1 cellular context compared by ENCODE assay signal in the genomic region with DNA sequence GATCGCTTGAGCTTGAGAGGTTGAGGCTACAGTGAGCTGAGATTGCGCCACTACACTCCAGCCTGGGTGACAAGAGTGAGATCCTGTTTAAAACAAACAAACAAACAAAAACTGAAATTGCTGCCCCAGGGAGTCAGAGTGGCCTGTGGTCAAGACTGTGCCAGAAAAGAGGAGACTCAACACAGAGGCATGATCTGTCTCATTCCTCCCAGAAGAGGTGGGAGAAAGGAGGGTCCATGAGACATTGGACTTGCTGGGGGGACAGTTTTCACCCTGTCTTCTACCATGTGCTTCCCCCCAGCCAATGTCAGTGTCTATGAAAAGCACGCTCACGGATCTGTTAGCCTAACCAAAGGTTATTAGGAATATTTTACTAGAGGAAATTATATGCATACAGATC.
TF ChIP-seq lines count a peak whose summit lies in the region.

No MANE protein-coding gene starts in this region.

TF ChIP-seq in IMR-90, 13 proteins besides CTCF, POLR2A, EP300 and RAD21:
- no peak for TF ChIP-seq SMC3 (IDR thresholded peaks at IDR 0.05; ENCODE audit: low read depth, low read length)
- no peak for TF ChIP-seq USF2 (IDR thresholded peaks at IDR 0.05; ENCODE audit: low read depth, low read length)
- TF ChIP-seq RCOR1 (IDR thresholded peaks at IDR 0.05; ENCODE audit: insufficient replicate concordance, low read length) = no peak
- no peak for TF ChIP-seq MAZ (IDR thresholded peaks at IDR 0.05; ENCODE audit: borderline replicate concordance, low read depth, low read length)
- TF ChIP-seq BHLHE40 (IDR thresholded peaks at IDR 0.05; ENCODE audit: low read depth, low read length) = no peak
- no peak for TF ChIP-seq MAFK (IDR thresholded peaks at IDR 0.05; ENCODE audit: low read depth, low read length)
- no peak for TF ChIP-seq NFE2L2 (IDR thresholded peaks at IDR 0.05; ENCODE audit: low read depth, low read length)
- no peak for TF ChIP-seq CHD1 (IDR thresholded peaks at IDR 0.05; ENCODE audit: low read depth, low read length)
- no peak for TF ChIP-seq RFX5 (IDR thresholded peaks at IDR 0.05; ENCODE audit: low read depth, low read length)
- TF ChIP-seq ELK1 (IDR thresholded peaks at IDR 0.05; ENCODE audit: borderline replicate concordance, low read depth, low read length) = no peak
- TF ChIP-seq FOS (IDR thresholded peaks at IDR 0.05; ENCODE audit: low read depth, low read length) = no peak
- TF ChIP-seq MXI1 (IDR thresholded peaks at IDR 0.05; ENCODE audit: borderline replicate concordance, low read depth, low read length) = no peak
- TF ChIP-seq CEBPB (IDR thresholded peaks at IDR 0.05; ENCODE audit: low read depth, low read length) = no peak
